In genomic region chr4:69830529-69831269, GRCh38 we compare ENCODE assay signal across 8 cellular contexts. TPM values are rescaled to one million over a fixed set of nuclear protein-coding genes. Genes with fewer than 3 reads are reported as not detected.
DNase-seq lines count a peak whose midpoint lies in the region; ATAC-seq and TF ChIP-seq lines count a peak whose summit lies in the region.

No MANE protein-coding gene starts in this region.

- DNase-seq in KBM-7 (peak; percentile 88), body of pancreas (peak; percentile 37 to 65 (median 60)), natural killer cell (no peak), GM19240 (ENCODE audit: insufficient read length, low spot score) (no peak), D341Med (ENCODE audit: low spot score) (no peak)
- no peak for DNase-seq in stimulated activated CD4-positive, alpha-beta T cell treated with anti-CD3 and anti-CD28 coated beads, Interleukin-2, amount 100 ng/mL, for 48 hours

- H3K4me1 ChIP-seq in body of pancreas = peaks cover 36% of the 10 kb centered on the region

- peak in 3 of 7 experiments; percentile 17 to 40 (median 19) for TF ChIP-seq CTCF in body of pancreas (IDR thresholded peaks at IDR 0.05)
- no peak for TF ChIP-seq CTCF in natural killer cell (IDR thresholded peaks at IDR 0.05)

- TF ChIP-seq POLR2A in body of pancreas (IDR thresholded peaks at IDR 0.05) = no peak

- H3K27me3 Mint-ChIP-seq in natural killer cell (ENCODE audit: low read depth in 2 of 2) = no peaks in the 10 kb centered on the region

- no peaks in the 10 kb centered on the region for H3K27me3 ChIP-seq in body of pancreas

- 34 to 35% methylated on average over 6 of the region's 6 CpGs for WGBS in body of pancreas, 2 donors

- intact Hi-C loops in body of pancreas (cut with DNase I) = no loop called here
- intact Hi-C loops in natural killer cell (cut with micrococcal nuclease) = no loop called here

- no peak overlapping the region for H3K4me3 ChIP-seq in body of pancreas

- H3K9me3 ChIP-seq in body of pancreas = no peaks in the 10 kb centered on the region

- H3K4me3 Mint-ChIP-seq in natural killer cell = peak overlapping the region; percentile 67

- H3K27ac Mint-ChIP-seq in natural killer cell = peak overlapping the region in 1 of 2 donors; percentile 78

- in situ Hi-C loops in KBM-7 (cut with MboI; ENCODE audit: low pct_unique_long_range_greater_than_20kb, low sequenced_read_pairs) = no loop called here

- H3K9me3 Mint-ChIP-seq in natural killer cell = no peaks in the 10 kb centered on the region

- no peaks in the 10 kb centered on the region for H3K36me3 Mint-ChIP-seq in natural killer cell

- peak; percentile 43 for ATAC-seq in GM19035 (IDR thresholded peaks at IDR 0.05; ENCODE audit: unreplicated experiment)
- ATAC-seq in body of pancreas = peak; percentile 74
- peak; percentile 53 to 55 (median 54) for ATAC-seq in natural killer cell
- ATAC-seq in HG02870 (IDR thresholded peaks at IDR 0.05; ENCODE audit: unreplicated experiment) = no peak

- no peaks in the 10 kb centered on the region for H3K36me3 ChIP-seq in body of pancreas (replicated peaks in 1 of 2; ENCODE audit: insufficient read depth in 1 of 2, low read depth in 2 of 2)

- peak overlapping the region in 3 of 4 donors; percentile 19 to 73 (median 60) for H3K27ac ChIP-seq in body of pancreas

- peaks cover 26 to 28% of the 10 kb centered on the region in 2 donors for H3K4me1 Mint-ChIP-seq in natural killer cell

RNA-seq across cellular contexts. Expression of gene SULT1E1, which starts 29.2 kb away (rescaled TPM):
- total RNA-seq in body of pancreas (1 to 10 TPM in 1 of 2 donors, not detected in 1; 1.3 TPM), natural killer cell (not detected)

Comparison
In these comparisons a context has a peak if more than half of its experiments do, and no peak if none do; other contexts are left out.
1. DNase-seq: peak in KBM-7 (single experiment) and body of pancreas (4 of 4); none in natural killer cell (single experiment), GM19240 (single experiment), stimulated activated CD4-positive, alpha-beta T cell treated with anti-CD3 and anti-CD28 coated beads, Interleukin-2, amount 100 ng/mL, for 48 hours (0 of 2) and D341Med (single experiment).